Comparison of ENCODE assay signal across 19 cellular contexts in genomic region chr10:71719042-71719441, GRCh38. TPM values are rescaled to one million over a fixed set of nuclear protein-coding genes. Genes with fewer than 3 reads are reported as not detected.
DNase-seq lines count a peak whose midpoint lies in the region; ATAC-seq, FAIRE-seq and TF ChIP-seq lines count a peak whose summit lies in the region.
"Had no signal": no experiment of that assay in that cellular context is flagged by ENCODE, and none has a peak within 500 bp of the region (broad histone marks: within the 10 kb centered on the region; RNA-seq: fewer than 3 reads in every experiment).

No MANE protein-coding gene starts in this region.

- no peaks in the 10 kb centered on the region; a peak in 1 of 7 replicates for H3K36me3 Mint-ChIP-seq in H9 (ENCODE audit: insufficient read depth in 1 of 3, low read depth in 3 of 3)
- no peaks in the 10 kb centered on the region for H3K36me3 Mint-ChIP-seq in neural progenitor cell

- peak overlapping the region; percentile 11 for H3K18ac ChIP-seq in H9 (ENCODE audit: insufficient read length, low read depth, low read length)

- H2AFZ ChIP-seq in H9 (ENCODE audit: low read length) (no peak overlapping the region), neural progenitor cell (replicated peaks) (peak overlapping the region; percentile 64)

- no peak overlapping the region for H3K56ac ChIP-seq in H9 (ENCODE audit: insufficient read length, low read depth, low read length)

- no CpG with 5 or more reads among the region's 7 CpGs for WGBS in H9 (ENCODE audit: extremely low coverage, insufficient read length, low lambda C conversion rate)

- peaks cover 3% of the 10 kb centered on the region for H3F3A ChIP-seq in neural progenitor cell (ENCODE audit: low read depth)

- H3K4me3 Mint-ChIP-seq in H9 (no peak overlapping the region; a peak in 1 of 5 replicates), neural progenitor cell (no peak overlapping the region)
- H3K4me3 Mint-ChIP-seq: activated CD4-positive, alpha-beta T cell treated with anti-CD3 and anti-CD28 coated beads, Interleukin-2, amount 10 ng/mL, durations not matched to agents 7 days and 5 days; CD4-positive, CD25-positive, alpha-beta regulatory T cell; effector memory CD8-positive, alpha-beta T cell had no signal

- H3K4ac ChIP-seq in H9 (ENCODE audit: low read depth, low read length), result no peak overlapping the region

- intact Hi-C loops in upper lobe of right lung (cut with DNase I), result no loop called here

- H4K8ac ChIP-seq in H9 (replicated peaks; ENCODE audit: insufficient read length, low read depth, low read length), result no peak overlapping the region

- no peak overlapping the region for H3K14ac ChIP-seq in H9 (ENCODE audit: insufficient read depth, low read length)

- no peak overlapping the region for H2BK20ac ChIP-seq in H9 (ENCODE audit: low read depth, low read length, poor library complexity, severe bottlenecking)

- H4K91ac ChIP-seq in H9 (ENCODE audit: insufficient read length, low read depth, low read length), result no peak overlapping the region

- TF ChIP-seq CTCF in H9 (conservative IDR thresholded peaks at IDR 0.05) (no peak), fibroblast of villous mesenchyme (IDR thresholded peaks at IDR 0.05; ENCODE audit: insufficient read depth, low read depth, low read length) (no peak), neural progenitor cell (IDR thresholded peaks at IDR 0.05) (no peak), upper lobe of right lung (IDR thresholded peaks at IDR 0.05) (no peak)

- no peak overlapping the region for H3K9ac ChIP-seq in H9 (ENCODE audit: extremely low read depth, insufficient read length, low read length)
- H3K9ac ChIP-seq in neural progenitor cell, result no peak overlapping the region

- H3K4me1 ChIP-seq in H9 (ENCODE audit: insufficient read depth, low read length), result no peaks in the 10 kb centered on the region
- peaks cover 22% of the 10 kb centered on the region for H3K4me1 ChIP-seq in neural progenitor cell
- H3K4me1 ChIP-seq in upper lobe of right lung, result peaks cover 30% of the 10 kb centered on the region

- no peak overlapping the region for H2AK5ac ChIP-seq in H9 (ENCODE audit: insufficient read length, low read length)

- ATAC-seq in upper lobe of right lung, result peak; percentile 42
- ATAC-seq: effector memory CD8-positive, alpha-beta T cell had no signal

- no peaks in the 10 kb centered on the region for H3K79me2 ChIP-seq in H9 (ENCODE audit: insufficient read depth, low read length)
- no peaks in the 10 kb centered on the region for H3K79me2 ChIP-seq in neural progenitor cell (ENCODE audit: low read depth)

- no peak overlapping the region for H3T11ph ChIP-seq in H9 (ENCODE audit: low read length)

- no peak overlapping the region for H3K23ac ChIP-seq in H9 (ENCODE audit: insufficient read length, low read depth, low read length)

- no peak overlapping the region for H3K4me3 ChIP-seq in fibroblast of villous mesenchyme (ENCODE audit: low read depth, low read length)
- H3K4me3 ChIP-seq in neural progenitor cell, result no peak overlapping the region
- H3K4me3 ChIP-seq in upper lobe of right lung, result no peak overlapping the region
- H3K4me3 ChIP-seq: cardiac muscle cell, prostate gland, SJSA1 had no signal

- H3K27me3 ChIP-seq in H9 (ENCODE audit: insufficient read depth, low read length) (no peaks in the 10 kb centered on the region; the same call in 1 of the 2 replicates), neural progenitor cell (no peaks in the 10 kb centered on the region), upper lobe of right lung (no peaks in the 10 kb centered on the region)
- H3K27me3 ChIP-seq: cardiac muscle cell, SJSA1 had no signal

- H3K36me3 ChIP-seq in neural progenitor cell (no peaks in the 10 kb centered on the region), upper lobe of right lung (no peaks in the 10 kb centered on the region)
- H3K36me3 ChIP-seq: cardiac muscle cell, prostate gland, SJSA1 had no signal

- no peaks in the 10 kb centered on the region for H3K9me3 Mint-ChIP-seq in H9
- H3K9me3 Mint-ChIP-seq in neural progenitor cell, result no peaks in the 10 kb centered on the region
- H3K9me3 Mint-ChIP-seq: activated CD4-positive, alpha-beta T cell treated with anti-CD3 and anti-CD28 coated beads, Interleukin-2, amount 10 ng/mL, durations not matched to agents 7 days and 5 days; CD4-positive, CD25-positive, alpha-beta regulatory T cell; effector memory CD8-positive, alpha-beta T cell had no signal

- no peak overlapping the region for H4K5ac ChIP-seq in H9 (ENCODE audit: insufficient read length, low read depth, low read length)

- peaks cover 5 to 23% of the 10 kb centered on the region in 2 experiments; a peak in 3 of 4 replicates for H3K4me1 Mint-ChIP-seq in H9
- peaks cover 26% of the 10 kb centered on the region for H3K4me1 Mint-ChIP-seq in neural progenitor cell

- H3K4me2 ChIP-seq in H9 (ENCODE audit: insufficient read depth, insufficient read length, low read length), result no peak overlapping the region
- H3K4me2 ChIP-seq in neural progenitor cell, result peak overlapping the region; percentile 69

- H2BK120ac ChIP-seq in H9 (ENCODE audit: low read depth, low read length, poor library complexity, severe bottlenecking), result no peak overlapping the region

- no peak overlapping the region for H2BK15ac ChIP-seq in H9 (ENCODE audit: low read depth, low read length)

- H2BK12ac ChIP-seq in H9 (ENCODE audit: insufficient read length, low read depth, low read length), result peak overlapping the region; percentile 15

- DNase-seq in H9 (no peak), fibroblast of villous mesenchyme (ENCODE audit: low read depth) (peak; percentile 37), neural progenitor cell (ENCODE audit: low spot score) (no peak), upper lobe of right lung (no peak), HTR-8/SVneo (ENCODE audit: insufficient read length, low spot score) (no peak), NCI-H1436 (lab: John Stamatoyannopoulos, UW) (no peak)
- DNase-seq in stimulated activated CD8-positive, alpha-beta memory T cell treated with anti-CD3 and anti-CD28 coated beads, Interleukin-4, amount 100 ng/mL, for 48 hours, result no peak
- DNase-seq: activated CD4-positive, alpha-beta T cell treated with anti-CD3 and anti-CD28 coated beads, Interleukin-2, amount 10 ng/mL, durations not matched to agents 7 days and 5 days; CD4-positive, CD25-positive, alpha-beta regulatory T cell; effector memory CD8-positive, alpha-beta T cell; EL; KG1; kidney; NCI-H1105 treated with DMSO at 0.1 percent for 48 hours; stimulated activated CD4-positive, alpha-beta T cell treated with anti-CD3 and anti-CD28 coated beads, Interleukin-1b, Interleukin-23, amount 100 ng/mL, for 48 hours had no signal

- H3K79me1 ChIP-seq in H9 (ENCODE audit: insufficient read depth, low read depth, low read length, poor library complexity, severe bottlenecking), result no peaks in the 10 kb centered on the region

- H4K20me1 ChIP-seq in H9 (ENCODE audit: control insufficient read depth, insufficient read depth, insufficient read length) (no peaks in the 10 kb centered on the region), neural progenitor cell (ENCODE audit: low read depth) (no peaks in the 10 kb centered on the region)

- H3K27ac ChIP-seq in H9 (ENCODE audit: insufficient read length, low read depth, low read length) (no peak overlapping the region), neural progenitor cell (no peak overlapping the region), upper lobe of right lung (peak overlapping the region; percentile 65)
- H3K27ac ChIP-seq: cardiac muscle cell, SJSA1 had no signal

- H2BK5ac ChIP-seq in H9 (ENCODE audit: insufficient read length, low read length), result no peak overlapping the region

- H3K27ac Mint-ChIP-seq in H9, result peak overlapping the region in 1 of 3 experiments; percentile 89; a peak in 1 of 7 replicates
- no peak overlapping the region for H3K27ac Mint-ChIP-seq in neural progenitor cell

- no peak for FAIRE-seq in HTR-8/SVneo (lab: Jason Lieb, UNC)
- FAIRE-seq: GM12891, kidney had no signal

- H3K23me2 ChIP-seq in H9 (ENCODE audit: insufficient read length, low read depth, low read length, poor library complexity, severe bottlenecking), result no peaks in the 10 kb centered on the region

- no peaks in the 10 kb centered on the region for H3K9me3 ChIP-seq in H9 (ENCODE audit: control insufficient read depth, low read depth, low read length)
- no peaks in the 10 kb centered on the region for H3K9me3 ChIP-seq in neural progenitor cell (ENCODE audit: low read depth)
- no peaks in the 10 kb centered on the region for H3K9me3 ChIP-seq in upper lobe of right lung
- H3K9me3 ChIP-seq: prostate gland, SJSA1 had no signal

- peaks cover 22% of the 10 kb centered on the region for H3K27me3 Mint-ChIP-seq in H9 (ENCODE audit: low read depth)
- peaks cover 5% of the 10 kb centered on the region for H3K27me3 Mint-ChIP-seq in neural progenitor cell (ENCODE audit: insufficient read depth, low read depth)
- H3K27me3 Mint-ChIP-seq: activated CD4-positive, alpha-beta T cell treated with anti-CD3 and anti-CD28 coated beads, Interleukin-2, amount 10 ng/mL, durations not matched to agents 7 days and 5 days; effector memory CD8-positive, alpha-beta T cell had no signal

RNA-seq across cellular contexts. Expression of gene C10orf105, which starts 0.5 kb away (rescaled TPM):
- total RNA-seq in H9 (2021) (0.24 and 0.26 TPM in 2 replicates), fibroblast of villous mesenchyme (under 0.01 TPM in 1 of 2 replicates, not detected in the other), neural progenitor cell (ENCODE audit: low replicate concordance) (0.39 and 1.5 TPM in 2 replicates), upper lobe of right lung (0.52 TPM)
- total RNA-seq: SJSA1 had no signal

RNA-seq across cellular contexts. Expression of gene VSIR, which starts 54.3 kb away (rescaled TPM):
- total RNA-seq in H9 (2021), result 0.11 and 0.31 TPM in 2 replicates
- total RNA-seq in fibroblast of villous mesenchyme, result 26.1 and 57.4 TPM in 2 replicates
- total RNA-seq in neural progenitor cell (ENCODE audit: low replicate concordance), result 0.46 TPM in 1 of 2 replicates, not detected in the other
- 128 TPM for total RNA-seq in upper lobe of right lung

Comparison
In these comparisons a context has a peak if more than half of its experiments do, and no peak if none do; other contexts are left out.
1. RNA of gene VSIR, which starts 54.3 kb away (total RNA-seq): 128 TPM in upper lobe of right lung (single experiment) and 26.1 to 57.4 TPM in fibroblast of villous mesenchyme; 0.11 to 0.31 TPM in H9 and 0.46 TPM in neural progenitor cell; every median in the first group is over 10 times any median in the second.